Comparison of ENCODE assay signal across 8 cellular contexts in the genomic region with DNA sequence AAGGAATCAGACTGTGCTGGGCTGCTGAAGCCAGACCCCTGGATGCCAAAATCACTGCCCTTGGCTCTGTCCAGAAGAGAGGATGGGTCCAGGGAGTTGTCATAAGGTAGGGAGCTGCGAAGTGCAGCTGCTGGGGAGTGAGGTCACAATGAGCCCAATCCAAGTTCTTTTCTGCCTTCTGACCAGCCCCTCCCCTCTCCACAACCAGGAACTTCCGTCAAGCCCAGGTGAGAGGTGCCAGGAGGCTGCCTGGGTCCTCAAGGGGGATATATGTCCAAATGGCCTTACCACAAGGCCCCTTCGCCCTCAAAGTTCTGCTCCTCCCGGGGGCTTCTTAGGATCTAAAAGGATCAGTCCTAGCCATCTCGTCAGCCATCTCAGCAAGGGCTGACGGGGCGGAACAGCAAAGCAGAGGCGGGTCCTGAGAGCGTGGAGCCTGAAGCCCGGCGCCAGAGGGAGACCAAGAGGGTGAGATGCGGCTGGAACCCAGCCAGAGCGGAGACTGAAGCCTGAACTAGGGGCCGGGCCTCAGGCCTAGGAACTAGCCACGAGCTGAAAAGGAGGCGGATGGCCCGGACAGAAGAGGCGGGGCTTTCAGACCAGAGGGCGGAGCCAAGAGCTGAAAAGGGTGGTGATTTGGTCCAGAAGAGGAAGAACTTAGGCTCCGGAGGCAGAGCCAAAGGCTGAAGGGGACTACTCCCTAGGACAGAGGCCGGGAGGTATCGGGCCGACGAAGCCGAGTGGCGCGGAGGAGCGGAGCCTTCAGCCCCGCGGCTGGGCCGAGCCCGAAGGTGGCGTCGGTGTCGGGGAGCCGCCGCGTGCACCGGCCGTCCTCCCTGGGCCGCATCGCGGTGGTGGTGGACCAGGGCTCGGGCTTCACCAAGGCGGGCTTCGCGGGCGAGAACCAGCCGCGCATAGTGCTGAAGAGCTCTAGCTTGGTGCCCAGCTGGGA. TPM values are rescaled to one million over a fixed set of nuclear protein-coding genes. Genes with fewer than 3 reads are reported as not detected.
DNase-seq lines count a peak whose midpoint lies in the region; ATAC-seq and TF ChIP-seq lines count a peak whose summit lies in the region.

Gene ACTL10 (plus strand): TSS at position 651 of the 952 bp plus-strand sequence. CDS start 555 bp downstream, outside the sequence.

- TF ChIP-seq CTCF in 22Rv1 (IDR thresholded peaks at IDR 0.05) = peak; percentile 35

- peak; percentile 72 for ATAC-seq in GM18517 (IDR thresholded peaks at IDR 0.05; ENCODE audit: unreplicated experiment)
- peak; percentile 70 for ATAC-seq in HG03060 (IDR thresholded peaks at IDR 0.05; ENCODE audit: low read depth, unreplicated experiment)
- ATAC-seq in left colon = peak; percentile 71

- DNase-seq in NCI-H2196 treated with DMSO at 0.1 percent for 48 hours (lab: John Stamatoyannopoulos, UW; ENCODE audit: unreplicated experiment) (peak; percentile 98), dedifferentiated amniotic fluid mesenchymal stem cell (ENCODE audit: extremely low spot score) (peak; percentile 97), left colon (peak; percentile 98 to 99)
- DNase-seq in activated CD4-positive, alpha-beta T cell treated with anti-CD3 and anti-CD28 coated beads, Interleukin-2, amount 50 U/mL, for 1 hour = peak; percentile 66
- DNase-seq in stimulated activated CD4-positive, alpha-beta T cell treated with anti-CD3 and anti-CD28 coated beads, Interleukin-1b, Interleukin-23, amount 100 ng/mL, for 4 hours (ENCODE audit: low read depth in 2 of 2) = peak; percentile 63 to 76

- H3K27ac ChIP-seq in 22Rv1 = peak within 1 kb of the TSS; percentile 98

- intact Hi-C loops in left colon (cut with DNase I, micrococcal nuclease) = no loop called here

RNA-seq across cellular contexts. Expression of gene ACTL10, which starts in this region (rescaled TPM):
- 1 to 10 TPM; 3.5 to 3.8 TPM for total RNA-seq in left colon

Comparison
In these comparisons a context has a peak if more than half of its experiments do, and no peak if none do; other contexts are left out.
1. Peak in every context shown above with its lines: DNase-seq, ATAC-seq and H3K27ac ChIP-seq.